ENCODE assay signal across 21 cellular contexts in the genomic region with DNA sequence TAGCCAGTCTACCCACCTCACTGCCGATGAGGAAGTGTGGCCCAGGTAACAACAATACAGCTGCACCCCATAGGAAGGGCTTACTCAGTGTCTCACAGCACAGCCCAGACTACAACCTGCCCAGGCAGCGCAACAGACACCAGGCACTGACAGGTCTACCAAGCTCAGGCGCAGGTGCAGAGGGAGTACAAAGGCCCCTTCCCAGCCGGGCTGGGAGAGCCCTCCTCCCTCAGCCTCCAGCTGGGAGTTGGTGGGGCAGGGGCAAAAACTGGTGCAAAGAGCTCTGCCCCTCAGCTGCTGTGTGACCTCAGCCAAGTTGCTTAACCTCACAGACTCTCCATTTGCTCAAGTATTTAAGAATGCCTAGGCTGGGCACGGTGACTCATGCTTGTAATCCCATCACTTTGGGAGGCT.
DNase-seq lines count a peak whose midpoint lies in the region; ATAC-seq and TF ChIP-seq lines count a peak whose summit lies in the region.
"Had no signal": no experiment of that assay in that cellular context is flagged by ENCODE, and none has a peak within 500 bp of the region (broad histone marks: within the 10 kb centered on the region; RNA-seq: fewer than 3 reads in every experiment).

No MANE protein-coding gene starts in this region.

- H4K20me1 ChIP-seq in GM23248 (ENCODE audit: insufficient read depth): no peaks in the 10 kb centered on the region

- H3K36me3 ChIP-seq in GM23248 (ENCODE audit: low read depth): no peaks in the 10 kb centered on the region
- H3K36me3 ChIP-seq in left lung: no peaks in the 10 kb centered on the region

- H3F3A ChIP-seq in GM23248 (ENCODE audit: insufficient read depth): no peaks in the 10 kb centered on the region

- no peaks in the 10 kb centered on the region for H3K9me2 ChIP-seq in GM23248 (ENCODE audit: insufficient read depth)

- no peaks in the 10 kb centered on the region for H3K9me3 ChIP-seq in GM23248 (ENCODE audit: low read depth)
- no peaks in the 10 kb centered on the region for H3K9me3 ChIP-seq in left lung
- H3K9me3 ChIP-seq: Caco-2 had no signal

- intact Hi-C loops in left lung (cut with DNase I): no loop called here

- TF ChIP-seq CTCF in choroid plexus epithelial cell (conservative IDR thresholded peaks at IDR 0.05; ENCODE audit: low read depth, low read length) (no peak), left lung (IDR thresholded peaks at IDR 0.05) (no peak)

- in situ Hi-C loops in GM23248 (cut with MboI): no loop called here

- H3K4me3 ChIP-seq in GM23248 (no peak overlapping the region), choroid plexus epithelial cell (ENCODE audit: low read depth, low read length) (no peak overlapping the region), left lung (no peak overlapping the region)
- H3K4me3 ChIP-seq: hepatocyte had no signal

- H3K27ac ChIP-seq in GM23248 (no peak overlapping the region), left lung (no peak overlapping the region)
- H3K27ac ChIP-seq: hepatocyte had no signal

- H3K27me3 ChIP-seq in GM23248 (replicated peaks; ENCODE audit: insufficient read depth) (peaks cover 32% of the 10 kb centered on the region), left lung (peaks cover 19 to 93% of the 10 kb centered on the region in 2 donors)

- 57 to 62% methylated on average over 5 of the region's 5 CpGs for WGBS in GM23248 (ENCODE audit: low coverage in 1 of 2, low lambda C conversion rate in 2 of 2, missing lambda C conversion rate in 2 of 2), 2 experiments

- H3K4me2 ChIP-seq in GM23248 (ENCODE audit: unreplicated experiment): no peak overlapping the region
- H3K4me2 ChIP-seq: hepatocyte had no signal

- no peak overlapping the region for H2AFZ ChIP-seq in GM23248
- H2AFZ ChIP-seq: hepatocyte had no signal

- ATAC-seq in left lung (peak; percentile 70), HG03139 (IDR thresholded peaks at IDR 0.05; ENCODE audit: unreplicated experiment) (no peak)
- ATAC-seq: activated CD8-positive, alpha-beta memory T cell treated with anti-CD3 and anti-CD28 coated beads, Interleukin-2, amount 10 ng/mL, durations not matched to agents 7 days and 5 days had no signal

- DNase-seq in GM23248: peak; percentile 10
- DNase-seq in LHCN-M2 (ENCODE audit: low read depth): peak; percentile 34
- peak; percentile 8 for DNase-seq in choroid plexus epithelial cell (ENCODE audit: low read depth)
- DNase-seq in left lung: no peak
- no peak for DNase-seq in activated CD4-positive, alpha-beta T cell treated with anti-CD3 and anti-CD28 coated beads for 48 hours
- DNase-seq in NOMO-1 treated with DMSO at 0.1 percent for 48 hours (lab: John Stamatoyannopoulos, UW; ENCODE audit: unreplicated experiment): no peak
- no peak for DNase-seq in NCI-H345 (lab: John Stamatoyannopoulos, UW)
- DNase-seq: activated CD4-positive, alpha-beta T cell treated with anti-CD3 and anti-CD28 coated beads, Interleukin-2, amount 10 ng/mL, durations not matched to agents 24 days and 14 days; activated CD8-positive, alpha-beta memory T cell treated with anti-CD3 and anti-CD28 coated beads, Interleukin-2, amount 10 ng/mL, durations not matched to agents 7 days and 5 days; Caco-2; foreskin melanocyte; Karpas-422; NCI-H1436; NCI-H2171; NCI-H774; occipital lobe; retina; SHP77 treated with DMSO at 0.1 percent for 48 hours; stimulated activated CD8-positive, alpha-beta memory T cell treated with anti-CD3 and anti-CD28 coated beads, Interleukin-4, amount 100 ng/mL, for 48 hours had no signal

- no peak overlapping the region for H3K9ac ChIP-seq in GM23248

- H3K4me1 ChIP-seq in GM23248 (ENCODE audit: insufficient read depth) (no peaks in the 10 kb centered on the region), left lung (no peaks in the 10 kb centered on the region)
- H3K4me1 ChIP-seq: Caco-2 had no signal

- H3K79me2 ChIP-seq in GM23248 (ENCODE audit: insufficient read depth): no peaks in the 10 kb centered on the region
- H3K79me2 ChIP-seq: hepatocyte had no signal

Comparison
In these comparisons a context has a peak if more than half of its experiments do, and no peak if none do; other contexts are left out.
1. DNase-seq: peak in GM23248 (single experiment), LHCN-M2 (single experiment) and choroid plexus epithelial cell (single experiment); none in left lung (0 of 2), activated CD4-positive, alpha-beta T cell treated with anti-CD3 and anti-CD28 coated beads for 48 hours (single experiment), NOMO-1 treated with DMSO at 0.1 percent for 48 hours (single experiment) and NCI-H345 (single experiment).